ENCODE assay signal across 20 cellular contexts in genomic region chr20:38007526-38007925, GRCh38. TPM values are rescaled to one million over a fixed set of nuclear protein-coding genes. Genes with fewer than 3 reads are reported as not detected.
DNase-seq lines count a peak whose midpoint lies in the region; ATAC-seq lines count a peak whose summit lies in the region.
"Had no signal": no experiment of that assay in that cellular context is flagged by ENCODE, and none has a peak within 500 bp of the region (broad histone marks: within the 10 kb centered on the region; RNA-seq: fewer than 3 reads in every experiment).

No MANE protein-coding gene starts in this region.

- H3K36me3 Mint-ChIP-seq in activated T-helper 17 cell treated with anti-CD3 and anti-CD28 coated beads, Interleukin-2, amount 50 U/mL, for 72 hours (ENCODE audit: low read depth) = peaks cover 84% of the 10 kb centered on the region

- no peak for ATAC-seq in activated T-helper 17 cell treated with anti-CD3 and anti-CD28 coated beads, Interleukin-2, amount 50 U/mL, for 72 hours (replicated peaks)
- no peak for ATAC-seq in HG03342 (IDR thresholded peaks at IDR 0.05; ENCODE audit: unreplicated experiment)
- ATAC-seq: T-helper 17 cell had no signal

- peaks cover 13% of the 10 kb centered on the region for H3K4me1 ChIP-seq in Karpas-422 (ENCODE audit: low read length)
- H3K4me1 ChIP-seq: BLaER1 treated with 17β-estradiol and CSF1 and Interleukin-3, amounts not matched to agents 10 nM and 100 nM; Caco-2; Peyer's patch; SJCRH30 had no signal

- H3K9ac ChIP-seq in Karpas-422 (ENCODE audit: low read length) = no peak overlapping the region
- H3K9ac ChIP-seq: BLaER1 treated with 17β-estradiol and CSF1 and Interleukin-3, amounts not matched to agents 10 nM and 100 nM had no signal

- H3K9me3 ChIP-seq in Karpas-422 (ENCODE audit: low read length) = no peaks in the 10 kb centered on the region
- H3K9me3 ChIP-seq: BLaER1 treated with 17β-estradiol and CSF1 and Interleukin-3, amounts not matched to agents 10 nM and 100 nM; Caco-2; Peyer's patch; SJCRH30 had no signal

- H3K4me3 Mint-ChIP-seq in activated T-helper 17 cell treated with anti-CD3 and anti-CD28 coated beads, Interleukin-2, amount 50 U/mL, for 72 hours = no peak overlapping the region
- H3K4me3 Mint-ChIP-seq: CD4-positive, alpha-beta memory T cell; T-helper 17 cell had no signal

- no peak overlapping the region for H3K4me3 ChIP-seq in Karpas-422 (ENCODE audit: low read length)
- H3K4me3 ChIP-seq: BLaER1 treated with 17β-estradiol and CSF1 and Interleukin-3, amounts not matched to agents 10 nM and 100 nM; Peyer's patch; SJCRH30 had no signal

- H3K4me2 ChIP-seq in Karpas-422 (ENCODE audit: low read depth, low read length, poor library complexity, severe bottlenecking) = peak overlapping the region; percentile 9
- H3K4me2 ChIP-seq: BLaER1 treated with 17β-estradiol and CSF1 and Interleukin-3, amounts not matched to agents 10 nM and 100 nM had no signal

- peak overlapping the region; percentile 50 for H3K27ac Mint-ChIP-seq in activated T-helper 17 cell treated with anti-CD3 and anti-CD28 coated beads, Interleukin-2, amount 50 U/mL, for 72 hours

- H3K9me3 Mint-ChIP-seq in activated T-helper 17 cell treated with anti-CD3 and anti-CD28 coated beads, Interleukin-2, amount 50 U/mL, for 72 hours = no peaks in the 10 kb centered on the region
- H3K9me3 Mint-ChIP-seq: CD4-positive, alpha-beta memory T cell had no signal

- DNase-seq in Karpas-422 = no peak
- peak; percentile 71 for DNase-seq in NCI-H524 treated with DMSO at 0.1 percent for 48 hours (lab: John Stamatoyannopoulos, UW)
- peak; percentile 48 for DNase-seq in myocyte (ENCODE audit: low read depth)
- no peak for DNase-seq in NCI-H2029 (lab: John Stamatoyannopoulos, UW)
- DNase-seq in NCI-H345 (lab: John Stamatoyannopoulos, UW) = no peak
- DNase-seq: Caco-2; CD4-positive, alpha-beta memory T cell; DMS53; EL; KG1; NCI-H1092 treated with DMSO at 0.1 percent for 48 hours; NCI-H1436 treated with DMSO at 0.1 percent for 48 hours; NCI-H2081 treated with DMSO at 0.1 percent for 48 hours; NCI-H774; Peyer's patch; SJCRH30; T-helper 17 cell had no signal

- H4K20me1 ChIP-seq in Karpas-422 (ENCODE audit: insufficient read depth, low read depth, low read length) = peaks cover 17% of the 10 kb centered on the region; the same call in 1 of the 2 replicates

- H3K4me1 Mint-ChIP-seq in activated T-helper 17 cell treated with anti-CD3 and anti-CD28 coated beads, Interleukin-2, amount 50 U/mL, for 72 hours = peaks cover 8% of the 10 kb centered on the region

- H3K27me3 Mint-ChIP-seq in activated T-helper 17 cell treated with anti-CD3 and anti-CD28 coated beads, Interleukin-2, amount 50 U/mL, for 72 hours = no peaks in the 10 kb centered on the region
- H3K27me3 Mint-ChIP-seq: CD4-positive, alpha-beta memory T cell; T-helper 17 cell had no signal

- no peak overlapping the region for H2AFZ ChIP-seq in Karpas-422 (ENCODE audit: low read length)

- peaks cover 23% of the 10 kb centered on the region for H3K36me3 ChIP-seq in Karpas-422 (ENCODE audit: insufficient read depth, low read length)

- no peaks in the 10 kb centered on the region for H3K27me3 ChIP-seq in Karpas-422 (ENCODE audit: low read length)
- H3K27me3 ChIP-seq: BLaER1 treated with 17β-estradiol and CSF1 and Interleukin-3, amounts not matched to agents 10 nM and 100 nM; Peyer's patch; SJCRH30 had no signal

- H3K27ac ChIP-seq in Karpas-422 (ENCODE audit: low read length) = 0 out of 2 replicates have a peak overlapping the region, but pooled peaks have one; percentile 12
- H3K27ac ChIP-seq: BLaER1 treated with 17β-estradiol and CSF1 and Interleukin-3, amounts not matched to agents 10 nM and 100 nM; Peyer's patch; SJCRH30 had no signal

- no peaks in the 10 kb centered on the region for H3K9me2 ChIP-seq in Karpas-422 (replicated peaks; ENCODE audit: insufficient read depth, low read length)

- peaks cover 69% of the 10 kb centered on the region for H3K79me2 ChIP-seq in Karpas-422 (ENCODE audit: low read length)

RNA-seq across cellular contexts. Expression of gene TTI1, which starts 25.7 kb away (rescaled TPM):
- 22.7 and 38.3 TPM in 2 replicates for total RNA-seq in Karpas-422 (2014; rRNA removed; shearing (Covaris generic); ENCODE audit: low replicate concordance)
- total RNA-seq in activated T-helper 17 cell treated with anti-CD3 and anti-CD28 coated beads, Interleukin-2, amount 50 U/mL, for 72 hours = 10 to 100 TPM; 33.0 to 40.5 TPM
- total RNA-seq in myocyte = 20.0 and 21.8 TPM in 2 replicates
- polyA plus RNA-seq in myocyte (2012) = 10.2 TPM

RNA-seq across cellular contexts. Expression of gene RPRD1B, which starts 26.0 kb away (rescaled TPM):
- 20.3 and 68.2 TPM in 2 replicates for total RNA-seq in Karpas-422 (2014; rRNA removed; shearing (Covaris generic); ENCODE audit: low replicate concordance)
- total RNA-seq in activated T-helper 17 cell treated with anti-CD3 and anti-CD28 coated beads, Interleukin-2, amount 50 U/mL, for 72 hours = 10 to 100 TPM; 37.9 to 46.0 TPM
- 24.2 and 24.3 TPM in 2 replicates for total RNA-seq in myocyte
- 15.0 TPM for polyA plus RNA-seq in myocyte (2012)

Comparison
In these comparisons a context has a peak if more than half of its experiments do, and no peak if none do; other contexts are left out.
1. DNase-seq: peak in NCI-H524 treated with DMSO at 0.1 percent for 48 hours (single experiment) and myocyte (single experiment); none in Karpas-422 (single experiment), NCI-H2029 (single experiment) and NCI-H345 (single experiment).